ENCODE assay signal across 19 cellular contexts in genomic region chr3:47932431-47932830, GRCh38.
"Had no signal": no experiment of that assay in that cellular context is flagged by ENCODE, and none has a peak within 500 bp of the region (broad histone marks: within the 10 kb centered on the region; RNA-seq: fewer than 3 reads in every experiment).

No MANE protein-coding gene starts in this region.

- DNase-seq: activated CD4-positive, alpha-beta T cell treated with anti-CD3 and anti-CD28 coated beads for 1 hour; activated CD4-positive, alpha-beta T cell treated with anti-CD3 and anti-CD28 coated beads, Interleukin-2, amount 50 U/mL, for 48 hours; activated T-cell treated with anti-CD3 and anti-CD28 coated beads, Interleukin-2, amount 50 U/mL, for 1 hour; amniotic stem cell; brain microvascular endothelial cell; effector memory CD4-positive, alpha-beta T cell; kidney; left ventricle myocardium inferior; mucosa of descending colon; naive thymus-derived CD4-positive, alpha-beta T cell; posterior cingulate gyrus; stimulated activated CD4-positive, alpha-beta T cell treated with anti-CD3 and anti-CD28 coated beads, Interleukin-4, amount 100 ng/mL, for 1 hour; stimulated activated naive B cell treated with anti-CD40 and anti-IgM and Interleukin-4, amounts not matched to agents 10 μg/mL and 1 μg/mL and 100 μg/mL, for 72 hours; tibial artery; uterus had no signal

- H3K4me3 Mint-ChIP-seq: activated naive CD4-positive, alpha-beta T cell treated with anti-CD3 and anti-CD28 coated beads, Interleukin-2, amount 50 U/mL, for 24 hours; dendritic cell treated with granulocyte-macrophage colony-stimulating factor and Interleukin-4, amounts not matched to agents 40 ng/mL and 50 ng/mL, for 4 days; naive thymus-derived CD4-positive, alpha-beta T cell; stimulated activated naive B cell treated with anti-CD40 and anti-IgM and Interleukin-4, amounts not matched to agents 10 μg/mL and 1 μg/mL and 100 μg/mL, for 72 hours had no signal

- ATAC-seq: mucosa of descending colon; naive thymus-derived CD4-positive, alpha-beta T cell; stimulated activated naive B cell treated with anti-CD40 and anti-IgM and Interleukin-4, amounts not matched to agents 10 μg/mL and 1 μg/mL and 100 μg/mL, for 72 hours had no signal

- H3K9me3 Mint-ChIP-seq: activated naive CD4-positive, alpha-beta T cell treated with anti-CD3 and anti-CD28 coated beads, Interleukin-2, amount 50 U/mL, for 24 hours; dendritic cell treated with granulocyte-macrophage colony-stimulating factor and Interleukin-4, amounts not matched to agents 40 ng/mL and 50 ng/mL, for 4 days; naive thymus-derived CD4-positive, alpha-beta T cell; stimulated activated naive B cell treated with anti-CD40 and anti-IgM and Interleukin-4, amounts not matched to agents 10 μg/mL and 1 μg/mL and 100 μg/mL, for 72 hours had no signal

- H2AFZ ChIP-seq: hepatocyte had no signal

- H3K27me3 Mint-ChIP-seq: activated naive CD4-positive, alpha-beta T cell treated with anti-CD3 and anti-CD28 coated beads, Interleukin-2, amount 50 U/mL, for 24 hours; dendritic cell treated with granulocyte-macrophage colony-stimulating factor and Interleukin-4, amounts not matched to agents 40 ng/mL and 50 ng/mL, for 4 days; naive thymus-derived CD4-positive, alpha-beta T cell; stimulated activated naive B cell treated with anti-CD40 and anti-IgM and Interleukin-4, amounts not matched to agents 10 μg/mL and 1 μg/mL and 100 μg/mL, for 72 hours had no signal

- H3K9me3 ChIP-seq: left ventricle myocardium inferior, mucosa of descending colon, tibial artery, uterus had no signal

- H3K4me3 ChIP-seq: hepatocyte, left ventricle myocardium inferior, mucosa of descending colon, tibial artery, uterus had no signal

- H3K27ac Mint-ChIP-seq: activated naive CD4-positive, alpha-beta T cell treated with anti-CD3 and anti-CD28 coated beads, Interleukin-2, amount 50 U/mL, for 24 hours; dendritic cell treated with granulocyte-macrophage colony-stimulating factor and Interleukin-4, amounts not matched to agents 40 ng/mL and 50 ng/mL, for 4 days; stimulated activated naive B cell treated with anti-CD40 and anti-IgM and Interleukin-4, amounts not matched to agents 10 μg/mL and 1 μg/mL and 100 μg/mL, for 72 hours had no signal

- H3K4me2 ChIP-seq: hepatocyte had no signal

- H3K27me3 ChIP-seq: brain microvascular endothelial cell, hepatocyte, tibial artery, uterus had no signal

- H3K4me1 ChIP-seq: tibial artery, uterus had no signal

- H3K4me1 Mint-ChIP-seq: activated naive CD4-positive, alpha-beta T cell treated with anti-CD3 and anti-CD28 coated beads, Interleukin-2, amount 50 U/mL, for 24 hours; stimulated activated naive B cell treated with anti-CD40 and anti-IgM and Interleukin-4, amounts not matched to agents 10 μg/mL and 1 μg/mL and 100 μg/mL, for 72 hours had no signal

- H3K27ac ChIP-seq: brain microvascular endothelial cell, hepatocyte, left ventricle myocardium inferior, tibial artery, uterus, VCaP had no signal

- H3K36me3 ChIP-seq: uterus had no signal
